Comparison of ENCODE assay signal across 8 cellular contexts in genomic region chr2:172339431-172340010, GRCh38.
A peak's percentile ranks its signal among the peaks of the same experiment; 100 is the strongest.
DNase-seq lines count a peak whose midpoint lies in the region; TF ChIP-seq lines count a peak whose summit lies in the region.

No MANE protein-coding gene starts in this region.

- no peaks in the 10 kb centered on the region for H3K27me3 ChIP-seq in liver (ENCODE audit: control insufficient read depth in 4 of 4, insufficient read depth in 4 of 4, low read length in 3 of 4)

- H3K36me3 ChIP-seq in liver (ENCODE audit: control insufficient read depth in 4 of 4, insufficient read depth in 3 of 4, low read depth in 1 of 4, low read length in 3 of 4), result no peaks in the 10 kb centered on the region

- in situ Hi-C loops in ACHN (cut with HindIII; ENCODE audit: low pct_ligation_motif_present, low pct_unique_long_range_greater_than_20kb, low sequenced_read_pairs), result no loop called here

- H3K27ac Mint-ChIP-seq in activated T-helper 1 cell treated with anti-CD3 and anti-CD28 coated beads, Interleukin-12 subunit alpha, Interleukin-12 subunit beta, Interleukin-2, Interleukin-4 antibody, amounts not matched to agents 30 ng/mL and 10 ng/mL and 1 ng/mL, durations not matched to agents 14 hours and 24 hours and 36 hours, result no peak overlapping the region

- peaks cover 0 to 3% (median 0%) of the 10 kb centered on the region in 4 donors for H3K9me3 ChIP-seq in liver (ENCODE audit: control insufficient read depth in 4 of 4, low read length in 3 of 4)

- peak; percentile 26 for TF ChIP-seq CTCF in liver (IDR thresholded peaks at IDR 0.05; ENCODE audit: low read depth, low read length, missing input control)

- WGBS in liver, result 11% methylated on average over 6 of the region's 6 CpGs

- H3K9ac ChIP-seq in liver (ENCODE audit: low read depth in 1 of 2, low read length in 2 of 2), result peak overlapping the region in 1 of 2 donors; percentile 63

- peaks cover 12% of the 10 kb centered on the region for H3K9me3 Mint-ChIP-seq in activated T-helper 1 cell treated with anti-CD3 and anti-CD28 coated beads, Interleukin-12 subunit alpha, Interleukin-12 subunit beta, Interleukin-2, Interleukin-4 antibody, amounts not matched to agents 30 ng/mL and 10 ng/mL and 1 ng/mL, durations not matched to agents 14 hours and 24 hours and 36 hours

- TF ChIP-seq RAD21 in liver (IDR thresholded peaks at IDR 0.05), result peak; percentile 75 to 87

- H3K27ac ChIP-seq in liver (ENCODE audit: low read depth in 1 of 2, low read length in 2 of 2), result peak overlapping the region; percentile 75

- H3K4me1 ChIP-seq in liver (ENCODE audit: control insufficient read depth in 4 of 4, insufficient read depth in 4 of 4, low read length in 3 of 4), result peaks cover 0 to 25% (median 15%) of the 10 kb centered on the region in 4 donors

- peak overlapping the region; percentile 31 for H3K4me3 Mint-ChIP-seq in activated T-helper 1 cell treated with anti-CD3 and anti-CD28 coated beads, Interleukin-12 subunit alpha, Interleukin-12 subunit beta, Interleukin-2, Interleukin-4 antibody, amounts not matched to agents 30 ng/mL and 10 ng/mL and 1 ng/mL, durations not matched to agents 14 hours and 24 hours and 36 hours

- peak overlapping the region in 1 of 3 donors; percentile 12 for H3K4me3 ChIP-seq in liver (ENCODE audit: low read depth in 1 of 3, low read length in 3 of 3)

- peaks cover 2% of the 10 kb centered on the region for H3K27me3 Mint-ChIP-seq in activated T-helper 1 cell treated with anti-CD3 and anti-CD28 coated beads, Interleukin-12 subunit alpha, Interleukin-12 subunit beta, Interleukin-2, Interleukin-4 antibody, amounts not matched to agents 30 ng/mL and 10 ng/mL and 1 ng/mL, durations not matched to agents 14 hours and 24 hours and 36 hours (ENCODE audit: insufficient read depth)

- peaks cover 2% of the 10 kb centered on the region for H3K36me3 Mint-ChIP-seq in activated T-helper 1 cell treated with anti-CD3 and anti-CD28 coated beads, Interleukin-12 subunit alpha, Interleukin-12 subunit beta, Interleukin-2, Interleukin-4 antibody, amounts not matched to agents 30 ng/mL and 10 ng/mL and 1 ng/mL, durations not matched to agents 14 hours and 24 hours and 36 hours (ENCODE audit: low read depth)

- DNase-seq in ACHN (peak; percentile 35), GDM1 (lab: John Stamatoyannopoulos, UW) (peak; percentile 28), NOMO-1 (lab: John Stamatoyannopoulos, UW; ENCODE audit: unreplicated experiment in 2 of 2) (no peak), 8988T (no peak), putamen (ENCODE audit: low spot score) (no peak)
- no peak for DNase-seq in activated T-helper 1 cell treated with anti-CD3 and anti-CD28 coated beads, Interleukin-12 subunit alpha, Interleukin-12 subunit beta, Interleukin-2, Interleukin-4 antibody, amounts not matched to agents 30 ng/mL and 10 ng/mL and 1 ng/mL, durations not matched to agents 14 hours and 24 hours and 36 hours (ENCODE audit: low spot score)
- no peak for DNase-seq in effector CD8-positive, alpha-beta T cell (lab: John Stamatoyannopoulos, UW)

- intact Hi-C loops in activated T-helper 1 cell treated with anti-CD3 and anti-CD28 coated beads, Interleukin-12 subunit alpha, Interleukin-12 subunit beta, Interleukin-2, Interleukin-4 antibody, amounts not matched to agents 30 ng/mL and 10 ng/mL and 1 ng/mL, durations not matched to agents 14 hours and 24 hours and 36 hours (cut with micrococcal nuclease), result loop anchor here (5.0 kb wide), 1 partner anchor 123 kb away; no protein-coding TSS in a partner anchor

- H3K4me1 Mint-ChIP-seq in activated T-helper 1 cell treated with anti-CD3 and anti-CD28 coated beads, Interleukin-12 subunit alpha, Interleukin-12 subunit beta, Interleukin-2, Interleukin-4 antibody, amounts not matched to agents 30 ng/mL and 10 ng/mL and 1 ng/mL, durations not matched to agents 14 hours and 24 hours and 36 hours (ENCODE audit: low read depth), result peaks cover 25% of the 10 kb centered on the region

TF ChIP-seq in liver, 16 proteins besides CTCF, POLR2A, EP300 and RAD21:
- TF ChIP-seq TAF1 (conservative IDR thresholded peaks at IDR 0.05) (no peak), HNF4G (IDR thresholded peaks at IDR 0.05) (no peak), GABPA (IDR thresholded peaks at IDR 0.05 in 1 of 2, conservative IDR thresholded peaks at IDR 0.05 in 1 of 2) (no peak), RXRA (IDR thresholded peaks at IDR 0.05) (peak; percentile 56 to 64), NR2F2 (IDR thresholded peaks at IDR 0.05) (peak; percentile 45), REST (IDR thresholded peaks at IDR 0.05) (no peak), HNF4A (conservative IDR thresholded peaks at IDR 0.05) (peak; percentile 55 to 67), FOXA1 (IDR thresholded peaks at IDR 0.05) (no peak), SP1 (IDR thresholded peaks at IDR 0.05) (peak; percentile 73), ATF3 (IDR thresholded peaks at IDR 0.05) (no peak), YY1 (IDR thresholded peaks at IDR 0.05) (no peak), JUND (IDR thresholded peaks at IDR 0.05) (no peak), FOXA2 (IDR thresholded peaks at IDR 0.05) (no peak), EGR1 (IDR thresholded peaks at IDR 0.05; ENCODE audit: low read depth in 2 of 2) (no peak)
- TF ChIP-seq, protein P1, sequence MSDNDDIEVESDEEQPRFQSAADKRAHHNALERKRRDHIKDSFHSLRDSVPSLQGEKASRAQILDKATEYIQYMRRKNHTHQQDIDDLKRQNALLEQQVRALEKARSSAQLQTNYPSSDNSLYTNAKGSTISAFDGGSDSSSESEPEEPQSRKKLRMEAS (IDR thresholded peaks at IDR 0.05), result no peak
- TF ChIP-seq, protein P2, sequence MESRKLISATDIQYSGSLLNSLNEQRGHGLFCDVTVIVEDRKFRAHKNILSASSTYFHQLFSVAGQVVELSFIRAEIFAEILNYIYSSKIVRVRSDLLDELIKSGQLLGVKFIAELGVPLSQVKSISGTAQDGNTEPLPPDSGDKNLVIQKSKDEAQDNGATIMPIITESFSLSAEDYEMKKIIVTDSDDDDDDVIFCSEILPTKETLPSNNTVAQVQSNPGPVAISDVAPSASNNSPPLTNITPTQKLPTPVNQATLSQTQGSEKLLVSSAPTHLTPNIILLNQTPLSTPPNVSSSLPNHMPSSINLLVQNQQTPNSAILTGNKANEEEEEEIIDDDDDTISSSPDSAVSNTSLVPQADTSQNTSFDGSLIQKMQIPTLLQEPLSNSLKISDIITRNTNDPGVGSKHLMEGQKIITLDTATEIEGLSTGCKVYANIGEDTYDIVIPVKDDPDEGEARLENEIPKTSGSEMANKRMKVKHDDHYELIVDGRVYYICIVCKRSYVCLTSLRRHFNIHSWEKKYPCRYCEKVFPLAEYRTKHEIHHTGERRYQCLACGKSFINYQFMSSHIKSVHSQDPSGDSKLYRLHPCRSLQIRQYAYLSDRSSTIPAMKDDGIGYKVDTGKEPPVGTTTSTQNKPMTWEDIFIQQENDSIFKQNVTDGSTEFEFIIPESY (IDR thresholded peaks at IDR 0.05), result no peak

Comparison
In these comparisons a context has a peak if more than half of its experiments do, and no peak if none do; other contexts are left out.
1. DNase-seq: peak in ACHN (single experiment) and GDM1 (single experiment); none in activated T-helper 1 cell treated with anti-CD3 and anti-CD28 coated beads, Interleukin-12 subunit alpha, Interleukin-12 subunit beta, Interleukin-2, Interleukin-4 antibody, amounts not matched to agents 30 ng/mL and 10 ng/mL and 1 ng/mL, durations not matched to agents 14 hours and 24 hours and 36 hours (single experiment), NOMO-1 (0 of 2), effector CD8-positive, alpha-beta T cell (single experiment), 8988T (single experiment) and putamen (single experiment).